In genomic region chr12:19882418-19882817, GRCh38 we compare ENCODE assay signal across 14 cellular contexts.
DNase-seq lines count a peak whose midpoint lies in the region; ATAC-seq and TF ChIP-seq lines count a peak whose summit lies in the region.
"Had no signal": no experiment of that assay in that cellular context is flagged by ENCODE, and none has a peak within 500 bp of the region (broad histone marks: within the 10 kb centered on the region; RNA-seq: fewer than 3 reads in every experiment).

No MANE protein-coding gene starts in this region.

- no peaks in the 10 kb centered on the region for H3K36me3 Mint-ChIP-seq in glutamatergic neuron (ENCODE audit: unreplicated experiment)
- H3K36me3 Mint-ChIP-seq: CD8-positive, alpha-beta T cell had no signal

- no peaks in the 10 kb centered on the region for H3K27me3 Mint-ChIP-seq in glutamatergic neuron (ENCODE audit: unreplicated experiment)

- no peak overlapping the region for H3K9ac ChIP-seq in stomach smooth muscle (ENCODE audit: low read length in 2 of 2)
- H3K9ac ChIP-seq: BLaER1 had no signal

- no peaks in the 10 kb centered on the region for H3K9me3 Mint-ChIP-seq in glutamatergic neuron (ENCODE audit: unreplicated experiment)

- H3K27ac ChIP-seq in coronary artery (peak overlapping the region; percentile 58 to 82), left ventricle myocardium inferior (replicated peaks) (peak overlapping the region; percentile 59), stomach smooth muscle (ENCODE audit: low read length) (peak overlapping the region; percentile 38)
- H3K27ac ChIP-seq: BLaER1 had no signal

- no peaks in the 10 kb centered on the region for H3K4me1 Mint-ChIP-seq in glutamatergic neuron (ENCODE audit: low read depth, unreplicated experiment)

- peaks cover 42% of the 10 kb centered on the region for H3K4me1 ChIP-seq in left ventricle myocardium inferior
- peaks cover 22% of the 10 kb centered on the region for H3K4me1 ChIP-seq in stomach smooth muscle (ENCODE audit: control insufficient read depth, insufficient read depth, low read length)
- H3K4me1 ChIP-seq: BLaER1 had no signal

- ATAC-seq in GM21360 (IDR thresholded peaks at IDR 0.05; ENCODE audit: unreplicated experiment) (no peak), HG03175 (IDR thresholded peaks at IDR 0.05; ENCODE audit: unreplicated experiment) (no peak)
- ATAC-seq: CD8-positive, alpha-beta T cell had no signal

- H3K9me3 ChIP-seq in left ventricle myocardium inferior (replicated peaks) (peaks cover 4% of the 10 kb centered on the region), stomach smooth muscle (ENCODE audit: control insufficient read depth in 2 of 2, low read length in 2 of 2) (no peaks in the 10 kb centered on the region)

- H3K27ac Mint-ChIP-seq in glutamatergic neuron (ENCODE audit: unreplicated experiment): no peak overlapping the region
- H3K27ac Mint-ChIP-seq: CD8-positive, alpha-beta T cell had no signal

- H3K4me3 Mint-ChIP-seq in glutamatergic neuron (ENCODE audit: unreplicated experiment): no peak overlapping the region
- H3K4me3 Mint-ChIP-seq: CD8-positive, alpha-beta T cell had no signal

- H3K4me3 ChIP-seq in AG10803 (ENCODE audit: low read length) (no peak overlapping the region), coronary artery (no peak overlapping the region), left ventricle myocardium inferior (no peak overlapping the region), stomach smooth muscle (ENCODE audit: low read length in 2 of 2) (no peak overlapping the region)
- H3K4me3 ChIP-seq: BLaER1 had no signal

- DNase-seq in AG10803 (ENCODE audit: low read depth) (peak; percentile 24), coronary artery (ENCODE audit: low spot score) (no peak), left ventricle myocardium inferior (no peak), HCEC 1CT (no peak), glutamatergic neuron (no peak)
- DNase-seq: CD8-positive, alpha-beta T cell; DND-41; NCI-H1048; NCI-H1436 treated with DMSO at 0.1 percent for 48 hours; NCI-H774 had no signal

- no peaks in the 10 kb centered on the region for H3K36me3 ChIP-seq in left ventricle myocardium inferior
- H3K36me3 ChIP-seq in stomach smooth muscle (ENCODE audit: control insufficient read depth in 2 of 2, insufficient read depth in 2 of 2, low read length in 2 of 2): no peaks in the 10 kb centered on the region
- H3K36me3 ChIP-seq: BLaER1 had no signal

- TF ChIP-seq CTCF in AG10803 (conservative IDR thresholded peaks at IDR 0.05; ENCODE audit: low read length): no peak
- TF ChIP-seq CTCF in coronary artery (IDR thresholded peaks at IDR 0.05): no peak
- TF ChIP-seq CTCF in left ventricle myocardium inferior (IDR thresholded peaks at IDR 0.05; ENCODE audit: borderline replicate concordance): no peak
- no peak for TF ChIP-seq CTCF in glutamatergic neuron (IDR thresholded peaks at IDR 0.05; ENCODE audit: partially characterized antibody, unreplicated experiment)

- intact Hi-C loops in left ventricle myocardium inferior (cut with micrococcal nuclease): no loop called here

- no peaks in the 10 kb centered on the region for H3K27me3 ChIP-seq in left ventricle myocardium inferior (ENCODE audit: low read depth)
- H3K27me3 ChIP-seq in stomach smooth muscle (ENCODE audit: control insufficient read depth in 1 of 2, insufficient read depth in 2 of 2, low read length in 2 of 2): no peaks in the 10 kb centered on the region
- H3K27me3 ChIP-seq: BLaER1 had no signal
